In the genomic region with DNA sequence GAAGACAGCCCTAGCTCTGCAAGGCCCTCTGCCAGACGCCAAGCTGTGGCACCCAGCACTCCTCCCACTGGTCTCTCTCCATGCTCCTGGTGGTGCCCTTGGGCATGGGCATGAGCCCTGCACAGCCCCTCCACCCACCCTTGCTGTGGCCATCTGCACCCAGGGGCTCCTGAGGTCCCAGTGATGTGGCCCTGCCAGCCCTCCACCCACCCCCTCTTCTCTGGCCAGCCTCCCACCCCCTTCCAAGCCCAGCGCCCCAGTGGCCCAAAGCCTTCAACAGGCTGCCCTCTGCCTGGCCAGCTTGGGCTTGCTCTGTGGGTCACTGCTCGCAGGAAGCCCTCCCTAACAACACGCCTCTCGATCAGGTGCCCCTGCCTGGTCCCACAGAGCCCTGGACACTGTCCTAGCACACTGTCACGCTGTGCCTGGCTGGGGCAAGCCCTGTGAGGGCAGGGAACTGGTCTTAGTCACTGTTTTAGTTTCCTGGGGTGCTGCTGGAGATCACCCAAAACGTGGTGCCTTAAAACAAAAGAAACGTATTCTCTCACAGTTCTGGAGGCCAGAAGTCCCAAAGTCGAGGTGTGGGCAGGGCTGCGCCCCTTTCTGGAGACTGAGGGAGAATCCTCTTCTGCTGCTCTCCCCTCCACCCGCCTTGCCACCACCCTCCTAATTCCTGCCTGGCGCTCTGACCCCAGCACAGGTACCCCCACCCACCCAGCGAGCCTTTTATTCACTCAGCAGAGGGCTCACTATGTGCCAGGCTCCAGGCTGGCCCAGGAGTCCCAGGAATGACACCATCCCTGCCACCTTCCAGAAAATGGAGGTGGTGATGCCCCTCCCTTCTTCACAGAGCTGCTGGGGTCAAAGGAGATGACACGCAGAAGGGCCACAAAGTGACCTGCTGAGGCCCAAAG, we compare ENCODE assay signal across 1 cellular context.
TF ChIP-seq lines count a peak whose summit lies in the region.

No MANE protein-coding gene starts in this region.

TF ChIP-seq in HEK293, 187 proteins besides CTCF, POLR2A, EP300 and RAD21 (continued from another document):
- TF ChIP-seq, protein P1, sequence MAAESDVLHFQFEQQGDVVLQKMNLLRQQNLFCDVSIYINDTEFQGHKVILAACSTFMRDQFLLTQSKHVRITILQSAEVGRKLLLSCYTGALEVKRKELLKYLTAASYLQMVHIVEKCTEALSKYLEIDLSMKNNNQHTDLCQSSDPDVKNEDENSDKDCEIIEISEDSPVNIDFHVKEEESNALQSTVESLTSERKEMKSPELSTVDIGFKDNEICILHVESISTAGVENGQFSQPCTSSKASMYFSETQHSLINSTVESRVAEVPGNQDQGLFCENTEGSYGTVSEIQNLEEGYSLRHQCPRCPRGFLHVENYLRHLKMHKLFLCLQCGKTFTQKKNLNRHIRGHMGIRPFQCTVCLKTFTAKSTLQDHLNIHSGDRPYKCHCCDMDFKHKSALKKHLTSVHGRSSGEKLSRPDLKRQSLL (tag by site-specific recombination; IDR thresholded peaks at IDR 0.05): no peak
- TF ChIP-seq BCL11A (tag by site-specific recombination; IDR thresholded peaks at IDR 0.05; ENCODE audit: low read depth): no peak
TF ChIP-seq in HEK293: peak in this region for 1.
